In the genomic region with DNA sequence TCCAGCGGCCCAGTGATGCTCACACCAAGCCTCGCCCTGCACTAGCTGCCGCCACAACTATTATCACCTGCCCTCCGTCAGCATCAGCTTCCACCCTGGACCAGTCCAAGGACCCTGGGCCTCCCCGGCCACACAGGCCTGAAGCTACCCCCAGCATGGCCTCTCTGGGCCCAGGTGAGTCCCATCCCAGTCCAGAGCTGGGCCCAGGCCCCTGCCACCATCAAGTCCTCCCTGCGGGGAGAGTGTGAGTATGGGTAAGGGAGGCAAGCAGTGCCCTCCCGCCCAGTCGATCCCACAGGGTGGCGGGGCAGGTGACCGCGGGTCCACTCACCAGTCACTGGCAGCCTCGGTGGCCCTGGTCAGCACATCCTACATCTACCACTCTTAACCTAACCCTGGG, we compare ENCODE assay signal across 1 cellular context.
TF ChIP-seq lines count a peak whose summit lies in the region.

No MANE protein-coding gene starts in this region.

TF ChIP-seq in IMR-90, 13 proteins besides CTCF, POLR2A, EP300 and RAD21 (continued from another document):
- no peak for TF ChIP-seq CHD1 (IDR thresholded peaks at IDR 0.05; ENCODE audit: low read depth, low read length)
- no peak for TF ChIP-seq MAFK (IDR thresholded peaks at IDR 0.05; ENCODE audit: low read depth, low read length)
- TF ChIP-seq, protein P1, sequence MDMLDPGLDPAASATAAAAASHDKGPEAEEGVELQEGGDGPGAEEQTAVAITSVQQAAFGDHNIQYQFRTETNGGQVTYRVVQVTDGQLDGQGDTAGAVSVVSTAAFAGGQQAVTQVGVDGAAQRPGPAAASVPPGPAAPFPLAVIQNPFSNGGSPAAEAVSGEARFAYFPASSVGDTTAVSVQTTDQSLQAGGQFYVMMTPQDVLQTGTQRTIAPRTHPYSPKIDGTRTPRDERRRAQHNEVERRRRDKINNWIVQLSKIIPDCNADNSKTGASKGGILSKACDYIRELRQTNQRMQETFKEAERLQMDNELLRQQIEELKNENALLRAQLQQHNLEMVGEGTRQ (IDR thresholded peaks at IDR 0.05; ENCODE audit: low read depth, low read length) = no peak
- TF ChIP-seq SMC3 (IDR thresholded peaks at IDR 0.05; ENCODE audit: low read depth, low read length) = no peak
- TF ChIP-seq, protein P2, sequence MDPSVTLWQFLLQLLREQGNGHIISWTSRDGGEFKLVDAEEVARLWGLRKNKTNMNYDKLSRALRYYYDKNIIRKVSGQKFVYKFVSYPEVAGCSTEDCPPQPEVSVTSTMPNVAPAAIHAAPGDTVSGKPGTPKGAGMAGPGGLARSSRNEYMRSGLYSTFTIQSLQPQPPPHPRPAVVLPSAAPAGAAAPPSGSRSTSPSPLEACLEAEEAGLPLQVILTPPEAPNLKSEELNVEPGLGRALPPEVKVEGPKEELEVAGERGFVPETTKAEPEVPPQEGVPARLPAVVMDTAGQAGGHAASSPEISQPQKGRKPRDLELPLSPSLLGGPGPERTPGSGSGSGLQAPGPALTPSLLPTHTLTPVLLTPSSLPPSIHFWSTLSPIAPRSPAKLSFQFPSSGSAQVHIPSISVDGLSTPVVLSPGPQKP (IDR thresholded peaks at IDR 0.05; ENCODE audit: borderline replicate concordance, low read depth, low read length) = no peak
- TF ChIP-seq BHLHE40 (IDR thresholded peaks at IDR 0.05; ENCODE audit: low read depth, low read length) = no peak
